Comparison of ENCODE assay signal across 6 cellular contexts in genomic region chr20:43433250-43433854, GRCh38.
"Had no signal": no experiment of that assay in that cellular context is flagged by ENCODE, and none has a peak within 500 bp of the region (broad histone marks: within the 10 kb centered on the region; RNA-seq: fewer than 3 reads in every experiment).

No MANE protein-coding gene starts in this region.

- H3K4me3 Mint-ChIP-seq: IgD-negative memory B cell had no signal

- H3K27ac Mint-ChIP-seq: IgD-negative memory B cell had no signal

- DNase-seq: IMR-90, KBM-7, KG1 had no signal

- H3K9ac ChIP-seq: KMS-11 had no signal

- H3K4me2 ChIP-seq: KMS-11 had no signal

- H3K27ac ChIP-seq: HL-60, KMS-11 had no signal
